Comparison of ENCODE assay signal across 22 cellular contexts in the genomic region with DNA sequence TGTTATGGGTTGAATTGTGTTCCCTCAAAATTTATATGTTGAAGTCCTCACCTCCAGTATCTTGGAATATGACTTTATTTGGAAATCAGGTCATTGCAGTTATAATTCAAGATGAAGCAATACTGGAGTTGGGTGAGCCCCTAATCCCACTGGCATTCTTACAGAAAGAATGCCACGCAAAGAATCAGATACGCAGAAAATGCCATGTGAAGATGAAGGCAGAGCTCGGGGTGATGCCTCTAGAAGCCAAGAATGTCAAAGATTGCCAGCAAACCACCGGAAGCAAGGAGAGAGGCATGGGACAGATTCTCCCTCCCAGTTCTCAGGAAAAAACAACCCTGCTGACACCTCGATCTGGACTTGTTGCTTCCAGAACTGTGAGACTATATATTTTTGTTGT.
"Had no signal": no experiment of that assay in that cellular context is flagged by ENCODE, and none has a peak within 500 bp of the region (broad histone marks: within the 10 kb centered on the region; RNA-seq: fewer than 3 reads in every experiment).

No MANE protein-coding gene starts in this region.

- ATAC-seq: gastroesophageal sphincter; left cardiac atrium; lower lobe of right lung; naive thymus-derived CD4-positive, alpha-beta T cell; right cardiac atrium; stimulated activated naive CD8-positive, alpha-beta T cell treated with anti-CD3 and anti-CD28 coated beads, Interleukin-15, Interleukin-2, amounts not matched to agents 100 U/mL and 50 U/mL, for 24 hours had no signal

- H3K36me3 ChIP-seq: esophagus muscularis mucosa, gastroesophageal sphincter, left ventricle myocardium inferior, lower lobe of right lung, ovary, tibial artery, upper lobe of left lung, uterus had no signal

- H3K27ac Mint-ChIP-seq: memory B cell; naive thymus-derived CD4-positive, alpha-beta T cell had no signal

- H3K27me3 ChIP-seq: esophagus muscularis mucosa, gastroesophageal sphincter, ovary, tibial artery, upper lobe of left lung, uterus had no signal

- H3K4me3 ChIP-seq: coronary artery, esophagus muscularis mucosa, gastroesophageal sphincter, left ventricle myocardium inferior, lower lobe of right lung, ovary, smooth muscle cell, tibial artery, upper lobe of left lung, uterus had no signal

- H3K9me3 Mint-ChIP-seq: memory B cell had no signal

- H3K4me2 ChIP-seq: smooth muscle cell had no signal

- H3K27ac ChIP-seq: coronary artery, epithelial cell of prostate, esophagus muscularis mucosa, gastroesophageal sphincter, left ventricle myocardium inferior, lower lobe of right lung, ovary, tibial artery, upper lobe of left lung, uterus had no signal

- H3K4me1 ChIP-seq: lower lobe of right lung, uterus had no signal

- DNase-seq: effector memory CD4-positive, alpha-beta T cell; foreskin fibroblast; kidney; left cardiac atrium; left ventricle myocardium inferior; lower lobe of right lung; midbrain; naive thymus-derived CD4-positive, alpha-beta T cell; nucleus accumbens; ovary; stimulated activated CD4-positive, alpha-beta T cell treated with anti-CD3 and anti-CD28 coated beads, Interleukin-2, amount 100 ng/mL, for 48 hours; stimulated activated naive CD8-positive, alpha-beta T cell treated with anti-CD3 and anti-CD28 coated beads, Interleukin-15, Interleukin-2, amounts not matched to agents 100 U/mL and 50 U/mL, for 24 hours; tibial artery; upper lobe of left lung; uterus had no signal

- H3K4me1 Mint-ChIP-seq: memory B cell; naive thymus-derived CD4-positive, alpha-beta T cell had no signal

- H3K4me3 Mint-ChIP-seq: memory B cell; naive thymus-derived CD4-positive, alpha-beta T cell had no signal

- H3K9me3 ChIP-seq: esophagus muscularis mucosa, gastroesophageal sphincter, lower lobe of right lung, ovary, tibial artery, uterus had no signal
